1 cellular context compared by ENCODE assay signal in genomic region chr10:79933961-79934360, GRCh38.
TF ChIP-seq lines count a peak whose summit lies in the region.

No MANE protein-coding gene starts in this region.

TF ChIP-seq in HepG2, 621 proteins besides CTCF, POLR2A, EP300 and RAD21:
- TF ChIP-seq TFE3 (CRISPR knock-in tag; IDR thresholded peaks at IDR 0.05) (peak; percentile 82), YY1 (IDR thresholded peaks at IDR 0.05; ENCODE audit: insufficient read depth, insufficient replicate concordance, low read depth, low read length) (no peak), FIP1L1 (IDR thresholded peaks at IDR 0.05; ENCODE audit: borderline replicate concordance, insufficient read depth, low read depth, low read length) (no peak), FOSL2 (CRISPR knock-in tag; IDR thresholded peaks at IDR 0.05) (peak; percentile 61), ZNF280D (CRISPR knock-in tag; IDR thresholded peaks at IDR 0.05) (no peak), TCF7 (IDR thresholded peaks at IDR 0.05; ENCODE audit: low read depth) (peak; percentile 14; the same call in 1 of the 2 replicates), SOX13 (IDR thresholded peaks at IDR 0.05) (no peak), SOX13 (CRISPR knock-in tag; conservative IDR thresholded peaks at IDR 0.05 in 1 of 2, IDR thresholded peaks at IDR 0.05 in 1 of 2) (peak in 1 of 2 experiments; percentile 91; a peak in 2 of 4 replicates), ZFP91 (CRISPR knock-in tag; IDR thresholded peaks at IDR 0.05; ENCODE audit: borderline replicate concordance) (no peak), PHF21A (CRISPR knock-in tag; IDR thresholded peaks at IDR 0.05) (no peak), SOX5 (CRISPR knock-in tag; IDR thresholded peaks at IDR 0.05; ENCODE audit: borderline replicate concordance) (peak; percentile 63; the same call in 1 of the 2 replicates), ZNF891 (CRISPR knock-in tag; IDR thresholded peaks at IDR 0.05) (no peak)
